ENCODE assay signal across 6 cellular contexts in genomic region chr22:32517921-32518320, GRCh38.
"Had no signal": no experiment of that assay in that cellular context is flagged by ENCODE, and none has a peak within 500 bp of the region (broad histone marks: within the 10 kb centered on the region; RNA-seq: fewer than 3 reads in every experiment).

No MANE protein-coding gene starts in this region.

- H3K27me3 Mint-ChIP-seq: IgD-negative memory B cell had no signal

- DNase-seq: IMR-90, KBM-7 had no signal

- H3K36me3 Mint-ChIP-seq: IgD-negative memory B cell had no signal

- FAIRE-seq: HepG2, HTR-8/SVneo, K562 had no signal

- H3K4me3 Mint-ChIP-seq: IgD-negative memory B cell had no signal

- H3K4me1 Mint-ChIP-seq: IgD-negative memory B cell had no signal
